ENCODE assay signal across 1 cellular context in the genomic region with DNA sequence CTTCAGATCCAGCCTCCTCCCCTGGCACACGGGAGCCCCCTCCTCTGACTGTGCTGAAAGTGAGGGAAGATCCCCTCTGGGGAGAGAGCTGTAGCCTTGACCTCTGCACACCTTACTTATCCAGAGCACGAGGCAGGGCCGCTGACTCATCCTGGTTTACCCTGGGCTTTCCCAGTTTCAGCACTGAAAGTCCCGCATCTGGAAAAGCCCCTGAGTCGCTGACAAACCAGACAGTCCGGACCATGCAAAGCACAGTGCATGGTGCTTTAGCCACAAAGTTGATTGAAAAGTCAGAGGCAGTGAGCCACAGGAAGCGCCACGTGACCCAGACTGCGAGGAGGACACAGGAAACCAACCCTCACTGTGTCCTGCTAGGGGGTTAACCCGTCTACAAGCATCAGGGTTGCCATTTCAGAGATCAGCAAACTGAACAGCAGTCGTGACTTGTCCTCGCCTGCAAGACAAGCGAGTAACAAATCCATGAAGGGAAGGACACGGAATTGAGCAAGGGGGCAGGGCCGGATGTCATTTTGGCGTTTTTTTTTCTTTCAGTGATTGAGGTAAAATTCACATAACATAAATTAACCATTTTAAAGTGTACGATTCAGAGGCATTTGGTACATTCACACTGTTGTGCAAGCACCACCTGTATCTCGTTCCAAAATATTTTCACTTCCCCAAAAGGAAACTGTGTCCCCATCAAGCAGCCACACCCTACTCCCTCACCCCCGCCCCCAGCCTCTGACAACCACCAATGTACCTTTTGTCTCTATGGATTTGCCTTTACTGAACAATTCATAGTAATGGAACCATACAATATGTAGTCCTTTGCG.
TF ChIP-seq lines count a peak whose summit lies in the region.

No MANE protein-coding gene starts in this region.

TF ChIP-seq in K562, 482 proteins besides CTCF, POLR2A, EP300 and RAD21 (continued from another document and continues in another):
- TF ChIP-seq E2F3 (CRISPR knock-in tag; IDR thresholded peaks at IDR 0.05) (0 out of 2 replicates have a peak, but pooled peaks have one; percentile 27), MGA (IDR thresholded peaks at IDR 0.05) (peak; percentile 95), NFRKB (IDR thresholded peaks at IDR 0.05; ENCODE audit: low read depth) (peak; percentile 45; the same call in 1 of the 2 replicates), KLF1 (tag; IDR thresholded peaks at IDR 0.05) (0 out of 2 replicates have a peak, but pooled peaks have one; percentile 19), ZEB2 (IDR thresholded peaks at IDR 0.05) (peak; percentile 39; the same call in 1 of the 2 replicates), ETS2 (tag; IDR thresholded peaks at IDR 0.05; ENCODE audit: borderline replicate concordance, poor library complexity, severe bottlenecking) (no peak), RNF2 (IDR thresholded peaks at IDR 0.05) (no peak), SMARCA4 (IDR thresholded peaks at IDR 0.05) (peak; percentile 45; the same call in 1 of the 2 replicates), SAP30 (IDR thresholded peaks at IDR 0.05; ENCODE audit: borderline replicate concordance, insufficient read depth, low read depth, low read length, poor library complexity, severe bottlenecking) (peak; percentile 50), ATF7 (IDR thresholded peaks at IDR 0.05) (peak; percentile 27; the same call in 1 of the 2 replicates), SMARCE1 (IDR thresholded peaks at IDR 0.05) (peak; percentile 48; the same call in 1 of the 2 replicates), TRIM28 (IDR thresholded peaks at IDR 0.05) (0 out of 2 replicates have a peak, but pooled peaks have one; percentile 30), MXD1 (CRISPR knock-in tag; IDR thresholded peaks at IDR 0.05; ENCODE audit: borderline replicate concordance, poor library complexity, severe bottlenecking) (no peak), CHD7 (IDR thresholded peaks at IDR 0.05; ENCODE audit: low read depth, low read length) (no peak), ZNF121 (CRISPR knock-in tag; conservative IDR thresholded peaks at IDR 0.05) (0 out of 2 replicates have a peak, but pooled peaks have one; percentile 10), SAFB (IDR thresholded peaks at IDR 0.05; ENCODE audit: borderline replicate concordance, low read depth, low read length) (no peak), MAZ (CRISPR knock-in tag; conservative IDR thresholded peaks at IDR 0.05 in 1 of 2, IDR thresholded peaks at IDR 0.05 in 1 of 2) (0 out of 4 replicates have a peak, but pooled peaks of 1 of the 2 experiments have one; percentile 21), TOE1 (IDR thresholded peaks at IDR 0.05; ENCODE audit: borderline replicate concordance) (peak; percentile 86), TOE1 (CRISPR knock-in tag; IDR thresholded peaks at IDR 0.05; ENCODE audit: borderline replicate concordance, low read depth) (no peak), KLF10 (CRISPR knock-in tag; IDR thresholded peaks at IDR 0.05) (no peak), ETV6 (IDR thresholded peaks at IDR 0.05; ENCODE audit: borderline replicate concordance in 1 of 2, low read depth in 2 of 2, low read length in 1 of 2) (no peak), ETV6 (CRISPR knock-in tag; IDR thresholded peaks at IDR 0.05; ENCODE audit: borderline replicate concordance) (peak; percentile 36; the same call in 1 of the 2 replicates), ZSCAN29 (IDR thresholded peaks at IDR 0.05) (peak; percentile 60; the same call in 1 of the 2 replicates), NFE2 (IDR thresholded peaks at IDR 0.05; ENCODE audit: low read depth) (peak; percentile 77), HIVEP1 (CRISPR knock-in tag; IDR thresholded peaks at IDR 0.05) (no peak), MYC (IDR thresholded peaks at IDR 0.05; ENCODE audit: low read depth, low read length) (peak; percentile 71), MYC (CRISPR knock-in tag; IDR thresholded peaks at IDR 0.05; ENCODE audit: borderline replicate concordance, low read depth) (no peak), CBFA2T3 (IDR thresholded peaks at IDR 0.05) (peak; percentile 17; the same call in 1 of the 2 replicates)
- TF ChIP-seq, protein P1, sequence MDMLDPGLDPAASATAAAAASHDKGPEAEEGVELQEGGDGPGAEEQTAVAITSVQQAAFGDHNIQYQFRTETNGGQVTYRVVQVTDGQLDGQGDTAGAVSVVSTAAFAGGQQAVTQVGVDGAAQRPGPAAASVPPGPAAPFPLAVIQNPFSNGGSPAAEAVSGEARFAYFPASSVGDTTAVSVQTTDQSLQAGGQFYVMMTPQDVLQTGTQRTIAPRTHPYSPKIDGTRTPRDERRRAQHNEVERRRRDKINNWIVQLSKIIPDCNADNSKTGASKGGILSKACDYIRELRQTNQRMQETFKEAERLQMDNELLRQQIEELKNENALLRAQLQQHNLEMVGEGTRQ (CRISPR knock-in tag; IDR thresholded peaks at IDR 0.05) = peak; percentile 95
